Comparison of ENCODE assay signal across 14 cellular contexts in genomic region chr13:30052127-30052526, GRCh38.
DNase-seq lines count a peak whose midpoint lies in the region; ATAC-seq and TF ChIP-seq lines count a peak whose summit lies in the region.
"Had no signal": no experiment of that assay in that cellular context is flagged by ENCODE, and none has a peak within 500 bp of the region (broad histone marks: within the 10 kb centered on the region; RNA-seq: fewer than 3 reads in every experiment).

No MANE protein-coding gene starts in this region.

- no peaks in the 10 kb centered on the region for H3K79me2 ChIP-seq in OCI-LY3 (ENCODE audit: low read length)
- no peaks in the 10 kb centered on the region for H3K79me2 ChIP-seq in osteoblast (ENCODE audit: insufficient read depth, low read length)
- H3K79me2 ChIP-seq: parathyroid adenoma had no signal

- H3K4me3 ChIP-seq in OCI-LY3 (ENCODE audit: low read length) (peak overlapping the region; percentile 17), osteoblast (ENCODE audit: insufficient read depth, low read length) (no peak overlapping the region)
- H3K4me3 ChIP-seq: adrenal gland, transverse colon had no signal

- H3K27ac ChIP-seq in OCI-LY3 (ENCODE audit: low read length): no peak overlapping the region
- no peak overlapping the region for H3K27ac ChIP-seq in osteoblast (ENCODE audit: low read depth, low read length)
- H3K27ac ChIP-seq: adrenal gland, parathyroid adenoma, transverse colon had no signal

- H3K36me3 ChIP-seq in OCI-LY3 (replicated peaks; ENCODE audit: low read depth, low read length): no peaks in the 10 kb centered on the region
- H3K36me3 ChIP-seq in osteoblast (ENCODE audit: insufficient read depth, low read length): no peaks in the 10 kb centered on the region
- H3K36me3 ChIP-seq: transverse colon had no signal

- H3K4me1 Mint-ChIP-seq in activated CD4-positive, alpha-beta T cell treated with anti-CD3 and anti-CD28 coated beads for 36 hours: peaks cover 16% of the 10 kb centered on the region
- H3K4me1 Mint-ChIP-seq in endothelial cell (ENCODE audit: unreplicated experiment): peaks cover 18% of the 10 kb centered on the region

- no peaks in the 10 kb centered on the region for H3K27me3 Mint-ChIP-seq in activated CD4-positive, alpha-beta T cell treated with anti-CD3 and anti-CD28 coated beads for 36 hours
- no peaks in the 10 kb centered on the region for H3K27me3 Mint-ChIP-seq in endothelial cell (ENCODE audit: unreplicated experiment)

- no peak overlapping the region; the same call in 1 of the 2 replicates for H3K9ac ChIP-seq in OCI-LY3 (ENCODE audit: low read length)
- H3K9ac ChIP-seq: parathyroid adenoma had no signal

- ATAC-seq in activated CD4-positive, alpha-beta T cell treated with anti-CD3 and anti-CD28 coated beads for 36 hours: no peak
- no peak for ATAC-seq in HG03565 (IDR thresholded peaks at IDR 0.05; ENCODE audit: unreplicated experiment)
- ATAC-seq: esophagus mucosa had no signal

- no peaks in the 10 kb centered on the region; the same call in 1 of the 2 replicates for H3K27me3 ChIP-seq in OCI-LY3 (ENCODE audit: low read depth, low read length)
- H3K27me3 ChIP-seq in osteoblast (ENCODE audit: insufficient read depth, low read length): peaks cover 3% of the 10 kb centered on the region

- DNase-seq in activated CD4-positive, alpha-beta T cell treated with anti-CD3 and anti-CD28 coated beads for 36 hours: peak; percentile 8
- DNase-seq in activated CD4-positive, alpha-beta T cell treated with anti-CD3 and anti-CD28 coated beads for 48 hours: no peak
- DNase-seq in endothelial cell (ENCODE audit: low spot score) (peak; percentile 6), osteoblast (ENCODE audit: insufficient read length, low spot score, missing footprints) (no peak), anterior cingulate cortex (lab: John Stamatoyannopoulos, UW) (no peak), NCI-H2171 treated with DMSO at 0.1 percent for 48 hours (lab: John Stamatoyannopoulos, UW) (no peak)
- DNase-seq: adrenal gland, NCI-H146, Right ventricle myocardium superior, transverse colon had no signal

- peak overlapping the region; percentile 52 for H3K27ac Mint-ChIP-seq in activated CD4-positive, alpha-beta T cell treated with anti-CD3 and anti-CD28 coated beads for 36 hours
- no peak overlapping the region for H3K27ac Mint-ChIP-seq in endothelial cell (ENCODE audit: unreplicated experiment)

- H3K9me3 Mint-ChIP-seq in activated CD4-positive, alpha-beta T cell treated with anti-CD3 and anti-CD28 coated beads for 36 hours (ENCODE audit: low read depth): no peaks in the 10 kb centered on the region
- H3K9me3 Mint-ChIP-seq in endothelial cell (ENCODE audit: unreplicated experiment): no peaks in the 10 kb centered on the region

- H3K9me3 ChIP-seq in OCI-LY3 (ENCODE audit: insufficient read depth, low read length) (no peaks in the 10 kb centered on the region), osteoblast (ENCODE audit: low read depth, low read length) (no peaks in the 10 kb centered on the region)
- H3K9me3 ChIP-seq: adrenal gland, transverse colon had no signal

- H3K36me3 Mint-ChIP-seq in activated CD4-positive, alpha-beta T cell treated with anti-CD3 and anti-CD28 coated beads for 36 hours (ENCODE audit: low read depth): peaks cover 2% of the 10 kb centered on the region
- H3K36me3 Mint-ChIP-seq in endothelial cell (ENCODE audit: low read depth, unreplicated experiment): no peaks in the 10 kb centered on the region

- POLR2A ChIA-PET in activated CD4-positive, alpha-beta T cell treated with anti-CD3 and anti-CD28 coated beads for 36 hours (lab: Charles Lee): no interaction called here

- intact Hi-C loops in activated CD4-positive, alpha-beta T cell treated with anti-CD3 and anti-CD28 coated beads for 36 hours (cut with DNase I, micrococcal nuclease): no loop called here

- H4K20me1 ChIP-seq in OCI-LY3 (ENCODE audit: insufficient read depth, low read length) (no peaks in the 10 kb centered on the region), osteoblast (ENCODE audit: insufficient read depth, low read length) (no peaks in the 10 kb centered on the region)

- TF ChIP-seq CTCF in OCI-LY3 (IDR thresholded peaks at IDR 0.05; ENCODE audit: low read depth, low read length) (peak; percentile 30), endothelial cell (IDR thresholded peaks at IDR 0.05; ENCODE audit: unreplicated experiment) (no peak), osteoblast (IDR thresholded peaks at IDR 0.05; ENCODE audit: extremely low read depth, low read depth, low read length) (no peak)

- H3K4me2 ChIP-seq in OCI-LY3 (ENCODE audit: low read length) (peak overlapping the region; percentile 48), osteoblast (ENCODE audit: insufficient read depth, low read length) (no peak overlapping the region)

- CTCF ChIA-PET in activated CD4-positive, alpha-beta T cell treated with anti-CD3 and anti-CD28 coated beads for 36 hours (lab: Charles Lee): interaction anchor here (1.1 kb wide), 1 partner anchor 41 kb away, joined by 3 read pairs; no protein-coding TSS in a partner anchor

- H3K4me3 Mint-ChIP-seq in activated CD4-positive, alpha-beta T cell treated with anti-CD3 and anti-CD28 coated beads for 36 hours: no peak overlapping the region
- no peak overlapping the region for H3K4me3 Mint-ChIP-seq in endothelial cell (ENCODE audit: unreplicated experiment)

- H3K4me1 ChIP-seq in OCI-LY3 (ENCODE audit: low read length): peaks cover 12% of the 10 kb centered on the region
- peaks cover 7% of the 10 kb centered on the region for H3K4me1 ChIP-seq in osteoblast (ENCODE audit: insufficient read depth, low read length)
- H3K4me1 ChIP-seq: adrenal gland, parathyroid adenoma, transverse colon had no signal

- H2AFZ ChIP-seq in OCI-LY3 (ENCODE audit: low read depth, low read length) (peak overlapping the region; percentile 86), osteoblast (ENCODE audit: low read length) (peak overlapping the region; percentile 47)
- H2AFZ ChIP-seq: parathyroid adenoma had no signal

Comparison
In these comparisons a context has a peak if more than half of its experiments do, and no peak if none do; other contexts are left out.
1. DNase-seq: peak in activated CD4-positive, alpha-beta T cell treated with anti-CD3 and anti-CD28 coated beads for 36 hours (single experiment) and endothelial cell (single experiment); none in activated CD4-positive, alpha-beta T cell treated with anti-CD3 and anti-CD28 coated beads for 48 hours (single experiment), osteoblast (single experiment), anterior cingulate cortex (0 of 58) and NCI-H2171 treated with DMSO at 0.1 percent for 48 hours (single experiment).